ENCODE assay signal across 8 cellular contexts in genomic region chr12:93571854-93572711, GRCh38. TPM values are rescaled to one million over a fixed set of nuclear protein-coding genes. Genes with fewer than 3 reads are reported as not detected.
DNase-seq lines count a peak whose midpoint lies in the region; ATAC-seq and TF ChIP-seq lines count a peak whose summit lies in the region.

A gene with protein sequence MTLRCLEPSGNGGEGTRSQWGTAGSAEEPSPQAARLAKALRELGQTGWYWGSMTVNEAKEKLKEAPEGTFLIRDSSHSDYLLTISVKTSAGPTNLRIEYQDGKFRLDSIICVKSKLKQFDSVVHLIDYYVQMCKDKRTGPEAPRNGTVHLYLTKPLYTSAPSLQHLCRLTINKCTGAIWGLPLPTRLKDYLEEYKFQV (plus strand): TSS chr12:93572675. CDS start chr12:93572898, 223 bp downstream.

- POLR2A ChIA-PET in naive thymus-derived CD8-positive, alpha-beta T cell (lab: Charles Lee): interaction anchor here (0.5 to 1.5 kb wide), 2 partner anchors 59 to 105 kb away, joined by 3 read pairs; partner anchors contain the start of gene CRADD

- no peaks in the 10 kb centered on the region for H3K9me3 Mint-ChIP-seq in naive thymus-derived CD8-positive, alpha-beta T cell

- ATAC-seq in naive thymus-derived CD8-positive, alpha-beta T cell: no peak
- peak; percentile 0 for ATAC-seq in upper lobe of right lung

- H3K4me3 ChIP-seq in NB4 (ENCODE audit: low read depth, low read length) (peak within 1 kb of the TSS; percentile 79), esophagus squamous epithelium (peak within 1 kb of the TSS; percentile 65 to 86 (median 78)), upper lobe of right lung (peak within 1 kb of the TSS; percentile 99)

- peaks cover 0 to 18% (median 0%) of the 10 kb centered on the region in 3 donors for H3K36me3 ChIP-seq in esophagus squamous epithelium
- peaks cover 19% of the 10 kb centered on the region for H3K36me3 ChIP-seq in upper lobe of right lung

- intact Hi-C loops in esophagus squamous epithelium (cut with DNase I): loop anchor here (10.0 kb wide), 1 partner anchor 173 kb away; no protein-coding TSS in a partner anchor
- intact Hi-C loops in upper lobe of right lung (cut with DNase I): loop anchor here (5.0 kb wide), 1 partner anchor 170 kb away; no protein-coding TSS in a partner anchor

- DNase-seq in NCI-H1417 (lab: John Stamatoyannopoulos, UW): peak; percentile 16 to 82 (median 76)
- DNase-seq in NCI-H1417 treated with DMSO at 0.1 percent for 48 hours (lab: John Stamatoyannopoulos, UW): no peak
- no peak for DNase-seq in NB4 (ENCODE audit: low read depth)
- DNase-seq in activated CD8-positive, alpha-beta memory T cell treated with anti-CD3 and anti-CD28 coated beads for 24 hours: peak; percentile 61
- no peak for DNase-seq in esophagus squamous epithelium (lab: John Stamatoyannopoulos, UW)
- DNase-seq in naive thymus-derived CD8-positive, alpha-beta T cell: peak in 7 of 10 donors; percentile 10 to 43 (median 32)
- peak; percentile 73 for DNase-seq in upper lobe of right lung
- no peak for DNase-seq in hippocampal formation (lab: John Stamatoyannopoulos, UW)

- H3K36me3 Mint-ChIP-seq in naive thymus-derived CD8-positive, alpha-beta T cell: peaks cover 0 to 20% (median 4%) of the 10 kb centered on the region in 3 donors

- H3K9me3 ChIP-seq in esophagus squamous epithelium: no peaks in the 10 kb centered on the region
- no peaks in the 10 kb centered on the region for H3K9me3 ChIP-seq in upper lobe of right lung

- TF ChIP-seq CTCF in NB4 (IDR thresholded peaks at IDR 0.05; ENCODE audit: low read depth, low read length) (no peak), esophagus squamous epithelium (IDR thresholded peaks at IDR 0.05) (no peak), upper lobe of right lung (IDR thresholded peaks at IDR 0.05) (no peak)

- H3K27me3 Mint-ChIP-seq in naive thymus-derived CD8-positive, alpha-beta T cell: peaks cover 0 to 9% (median 0%) of the 10 kb centered on the region in 5 donors

- H3K4me1 ChIP-seq in esophagus squamous epithelium: peaks cover 12 to 70% (median 18%) of the 10 kb centered on the region in 3 donors
- no peaks in the 10 kb centered on the region for H3K4me1 ChIP-seq in upper lobe of right lung

- peaks cover 18 to 39% (median 34%) of the 10 kb centered on the region in 4 donors for H3K4me1 Mint-ChIP-seq in naive thymus-derived CD8-positive, alpha-beta T cell

- WGBS in esophagus squamous epithelium, 2 donors: 1% methylated on average over 18 to 26 of the region's 71 CpGs

- peak within 1 kb of the TSS; percentile 87 to 97 (median 94) for H3K4me3 Mint-ChIP-seq in naive thymus-derived CD8-positive, alpha-beta T cell

- H3K27ac ChIP-seq in esophagus squamous epithelium (peak within 1 kb of the TSS; percentile 82 to 96 (median 93)), upper lobe of right lung (peak within 1 kb of the TSS; percentile 85)

- H3K27me3 ChIP-seq in esophagus squamous epithelium (peaks cover 0 to 34% (median 0%) of the 10 kb centered on the region in 4 donors), upper lobe of right lung (peaks cover 4% of the 10 kb centered on the region)

- peak within 1 kb of the TSS; percentile 46 to 95 (median 74) for H3K27ac Mint-ChIP-seq in naive thymus-derived CD8-positive, alpha-beta T cell

- TF ChIP-seq POLR2A in NB4 (IDR thresholded peaks at IDR 0.05; ENCODE audit: extremely low read depth, insufficient read length) (no peak), esophagus squamous epithelium (IDR thresholded peaks at IDR 0.05) (no peak)

RNA-seq across cellular contexts. Expression of the gene that starts here (rescaled TPM):
- total RNA-seq in esophagus squamous epithelium: 10 to 100 TPM in 2 of 4 donors, 1 to 10 TPM in 2; 3.4 to 18.5 (median 9.8) TPM
- total RNA-seq in naive thymus-derived CD8-positive, alpha-beta T cell: 1 to 10 TPM; 1.9 to 2.9 TPM
- polyA plus RNA-seq in naive thymus-derived CD8-positive, alpha-beta T cell: 10 to 100 TPM; 11.1 to 18.3 (median 16.0) TPM
- 23.8 TPM for total RNA-seq in upper lobe of right lung

Comparison
In these comparisons a context has a peak if more than half of its experiments do, and no peak if none do; other contexts are left out.
1. DNase-seq: peak in NCI-H1417 (3 of 3), activated CD8-positive, alpha-beta memory T cell treated with anti-CD3 and anti-CD28 coated beads for 24 hours (single experiment), naive thymus-derived CD8-positive, alpha-beta T cell (7 of 10) and upper lobe of right lung (single experiment); none in NCI-H1417 treated with DMSO at 0.1 percent for 48 hours (single experiment), NB4 (single experiment), esophagus squamous epithelium (single experiment) and hippocampal formation (0 of 2).
2. Peak in every context shown above with its lines, with median percentiles within 50 percentile points of each other: H3K4me3 ChIP-seq.